In the genomic region with DNA sequence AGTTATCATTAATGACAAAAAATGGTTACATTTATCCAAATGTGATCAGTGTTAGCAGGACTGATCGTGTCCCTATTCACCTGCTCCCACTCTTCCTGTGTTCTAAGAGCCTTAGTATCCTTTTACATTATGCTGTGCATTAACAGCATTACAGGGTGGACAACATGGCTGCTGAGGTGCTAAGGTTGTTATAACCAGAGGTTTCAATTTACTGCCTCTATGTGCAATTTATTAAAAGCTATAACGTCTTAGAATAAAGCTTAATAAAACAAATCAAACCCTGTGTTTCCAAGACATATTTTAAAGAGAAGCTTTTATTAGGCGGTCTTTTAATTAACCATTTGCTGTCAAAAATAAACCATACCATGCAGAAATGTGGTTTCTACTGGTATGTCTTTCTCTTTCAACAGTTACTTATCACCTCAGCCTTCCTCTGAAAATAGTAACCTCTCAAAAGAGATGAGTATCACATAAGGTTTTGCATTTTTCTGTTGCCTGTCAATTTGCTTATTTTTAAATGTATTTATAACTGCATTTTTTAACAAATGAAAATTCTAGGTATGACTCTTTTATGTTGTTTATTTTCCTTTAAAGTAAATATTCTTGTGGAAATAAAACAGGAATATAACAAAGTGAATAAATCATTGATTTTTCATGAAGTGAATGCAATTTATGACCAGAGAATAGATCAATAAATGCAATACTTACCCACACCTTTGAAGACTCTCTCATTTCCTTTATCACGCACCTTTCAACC, we compare ENCODE assay signal across 22 cellular contexts.
A peak's percentile ranks its signal among the peaks of the same experiment; 100 is the strongest.
DNase-seq lines count a peak whose midpoint lies in the region; ATAC-seq lines count a peak whose summit lies in the region.
"Had no signal": no experiment of that assay in that cellular context is flagged by ENCODE, and none has a peak within 500 bp of the region (broad histone marks: within the 10 kb centered on the region; RNA-seq: fewer than 3 reads in every experiment).

No MANE protein-coding gene starts in this region.

- ATAC-seq in GM18870 (IDR thresholded peaks at IDR 0.05; ENCODE audit: unreplicated experiment) (peak; percentile 47), GM19467 (IDR thresholded peaks at IDR 0.05; ENCODE audit: unreplicated experiment) (peak; percentile 63), HG02678 (IDR thresholded peaks at IDR 0.05; ENCODE audit: unreplicated experiment) (peak; percentile 60), HG03432 (IDR thresholded peaks at IDR 0.05; ENCODE audit: unreplicated experiment) (peak; percentile 68), HG02970 (IDR thresholded peaks at IDR 0.05; ENCODE audit: low FRiP score, unreplicated experiment) (no peak)
- ATAC-seq: heart right ventricle; left lung; naive thymus-derived CD8-positive, alpha-beta T cell; stimulated activated effector memory CD8-positive, alpha-beta T cell treated with anti-CD3 and anti-CD28 coated beads, Interleukin-12 subunit alpha, Interleukin-12 subunit beta, amount 100 ng/mL, for 72 hours; T-helper 17 cell had no signal

- no peak for DNase-seq in HT-29 (ENCODE audit: low spot score)
- no peak for DNase-seq in activated CD4-positive, alpha-beta T cell treated with anti-CD3 and anti-CD28 coated beads, Interleukin-2, amount 50 U/mL, for 48 hours
- no peak for DNase-seq in substantia nigra (lab: John Stamatoyannopoulos, UW)
- DNase-seq: activated CD4-positive, alpha-beta T cell treated with anti-CD3 and anti-CD28 coated beads, Interleukin-2, amount 10 ng/mL, durations not matched to agents 24 days and 14 days; central memory CD4-positive, alpha-beta T cell; heart right ventricle; HFFc6; left lung; naive thymus-derived CD8-positive, alpha-beta T cell; NCI-H2081 treated with DMSO at 0.1 percent for 48 hours; small intestine; stimulated activated CD4-positive, alpha-beta T cell treated with anti-CD3 and anti-CD28 coated beads, Interleukin-2, amount 100 ng/mL, for 24 hours; T-helper 17 cell had no signal

- H3K27ac ChIP-seq in substantia nigra (ENCODE audit: low read depth, low read length, poor library complexity, severe bottlenecking): no peak overlapping the region
- H3K27ac ChIP-seq: C4-2B, heart right ventricle, left lung, SK-N-MC, VCaP had no signal
